In the genomic region with DNA sequence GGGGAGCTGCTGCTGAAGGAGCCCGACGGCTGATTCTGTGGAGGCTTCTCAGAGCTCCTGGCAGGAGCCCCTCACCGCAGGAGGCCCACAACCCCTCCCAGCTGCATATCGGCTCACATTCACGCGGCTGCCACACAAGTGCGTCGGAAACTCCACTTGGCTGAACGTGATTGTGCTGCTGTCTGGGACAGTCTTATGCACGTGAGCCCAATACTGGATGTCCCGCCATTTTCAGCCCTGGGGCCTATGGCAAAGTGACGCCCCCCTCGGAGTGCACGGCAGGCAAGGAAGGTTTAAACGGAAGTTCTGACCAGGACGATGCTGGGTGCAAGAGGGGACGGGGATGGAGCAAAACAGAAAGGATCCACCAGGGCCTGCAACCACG, we compare ENCODE assay signal across 26 cellular contexts. TPM values are rescaled to one million over a fixed set of nuclear protein-coding genes. Genes with fewer than 3 reads are reported as not detected.
DNase-seq lines count a peak whose midpoint lies in the region; ATAC-seq and TF ChIP-seq lines count a peak whose summit lies in the region.
"Had no signal": no experiment of that assay in that cellular context is flagged by ENCODE, and none has a peak within 500 bp of the region (broad histone marks: within the 10 kb centered on the region; RNA-seq: fewer than 3 reads in every experiment).

No MANE protein-coding gene starts in this region.

- H3K27ac ChIP-seq in KOPT-K1 (ENCODE audit: low read depth, low read length, poor library complexity, severe bottlenecking), result peak overlapping the region; percentile 85
- H3K27ac ChIP-seq in hepatocyte, result no peak overlapping the region
- H3K27ac ChIP-seq: A549, SJSA1 had no signal

- no peak for ATAC-seq in GM21723 (IDR thresholded peaks at IDR 0.05; ENCODE audit: unreplicated experiment)
- ATAC-seq: A549; CD8-positive, alpha-beta T cell had no signal

- TF ChIP-seq CTCF in hepatocyte (IDR thresholded peaks at IDR 0.05; ENCODE audit: poor library complexity), result no peak

- WGBS in hepatocyte (ENCODE audit: low lambda C conversion rate, missing lambda C conversion rate), result 83% methylated on average over 18 of the region's 18 CpGs

- H3K4me1 ChIP-seq in hepatocyte (ENCODE audit: insufficient read depth), result peaks cover 9% of the 10 kb centered on the region
- H3K4me1 ChIP-seq: Caco-2, SJSA1 had no signal

- no peak overlapping the region for H2AFZ ChIP-seq in hepatocyte

- peak; percentile 41 for DNase-seq in ELF-1 (ENCODE audit: low read depth, low spot score)
- DNase-seq in hepatocyte (ENCODE audit: low spot score), result peak; percentile 6
- peak; percentile 37 for DNase-seq in retina
- DNase-seq in activated CD4-positive, CD25-positive, alpha-beta regulatory T cell treated with anti-CD3 and anti-CD28 coated beads, Interleukin-2, amount 50 U/mL, for 72 hours, result no peak
- DNase-seq in medulla oblongata (ENCODE audit: extremely low spot score), result no peak
- DNase-seq: AML-193; Caco-2; CD8-positive, alpha-beta T cell; EL; GF-D8; H9; HFFc6; Karpas-422; NCI-H1092 treated with DMSO at 0.1 percent for 48 hours; NCI-H1436; NCI-H187; NCI-H2081 treated with DMSO at 0.1 percent for 48 hours; NCI-H446; NCI-H524 treated with DMSO at 0.1 percent for 48 hours; NCI-H774; Right ventricle myocardium superior; RPMI8226 had no signal

- no peak overlapping the region for H3K4me2 ChIP-seq in hepatocyte
- H3K4me2 ChIP-seq: A549 had no signal

- no peak overlapping the region for H3K4me3 ChIP-seq in hepatocyte
- H3K4me3 ChIP-seq: A549, SJSA1 had no signal

- no peaks in the 10 kb centered on the region for H4K20me1 ChIP-seq in hepatocyte (ENCODE audit: insufficient read depth, poor library complexity, severe bottlenecking)

- H3K27me3 ChIP-seq in hepatocyte, result no peaks in the 10 kb centered on the region
- H3K27me3 ChIP-seq: SJSA1 had no signal

- H3K79me2 ChIP-seq in hepatocyte, result no peaks in the 10 kb centered on the region

- H3K9me3 ChIP-seq in KOPT-K1 (ENCODE audit: insufficient read depth, low read length, poor library complexity, severe bottlenecking), result no peaks in the 10 kb centered on the region
- no peaks in the 10 kb centered on the region for H3K9me3 ChIP-seq in hepatocyte (ENCODE audit: low read depth)
- H3K9me3 ChIP-seq: A549, Caco-2, SJSA1 had no signal

- no peaks in the 10 kb centered on the region for H3K9me2 ChIP-seq in hepatocyte (replicated peaks; ENCODE audit: insufficient read depth)

- H3K36me3 ChIP-seq in KOPT-K1 (ENCODE audit: insufficient read depth, low read length) (no peaks in the 10 kb centered on the region), hepatocyte (replicated peaks; ENCODE audit: insufficient read depth, low read depth) (no peaks in the 10 kb centered on the region)
- H3K36me3 ChIP-seq: SJSA1 had no signal

RNA-seq across cellular contexts. Expression of gene PITPNA, which starts 8.8 kb away (rescaled TPM):
- total RNA-seq in hepatocyte, result 25.4 and 26.8 TPM in 2 replicates
- 55.0 and 58.0 TPM in 2 replicates for polyA plus RNA-seq in hepatocyte

RNA-seq across cellular contexts. Expression of gene INPP5K, which starts 54.9 kb away (rescaled TPM):
- total RNA-seq in hepatocyte, result 34.7 and 48.4 TPM in 2 replicates
- 33.5 and 40.4 TPM in 2 replicates for polyA plus RNA-seq in hepatocyte

RNA-seq across cellular contexts. Expression of gene SLC43A2, which starts 57.3 kb away (rescaled TPM):
- total RNA-seq in hepatocyte, result 6.0 and 6.1 TPM in 2 replicates
- polyA plus RNA-seq in hepatocyte, result 9.8 and 10.2 TPM in 2 replicates

Comparison
In these comparisons a context has a peak if more than half of its experiments do, and no peak if none do; other contexts are left out.
1. DNase-seq: peak in ELF-1 (single experiment), hepatocyte (single experiment) and retina (single experiment); none in activated CD4-positive, CD25-positive, alpha-beta regulatory T cell treated with anti-CD3 and anti-CD28 coated beads, Interleukin-2, amount 50 U/mL, for 72 hours (single experiment) and medulla oblongata (single experiment).